ENCODE assay signal across 2 cellular contexts in genomic region chr4:61375316-61375715, GRCh38.
A peak's percentile ranks its signal among the peaks of the same experiment; 100 is the strongest.
TF ChIP-seq lines count a peak whose summit lies in the region.

No MANE protein-coding gene starts in this region.

TF ChIP-seq in HEK293, 187 proteins besides CTCF, POLR2A, EP300 and RAD21:
- TF ChIP-seq ZNF274 (IDR thresholded peaks at IDR 0.05; ENCODE audit: low read length) (no peak), ZNF274 (tag by site-specific recombination; IDR thresholded peaks at IDR 0.05; ENCODE audit: borderline replicate concordance) (no peak), ZBTB20 (tag by site-specific recombination; IDR thresholded peaks at IDR 0.05) (peak; percentile 12; the same call in 1 of the 2 replicates), MEIS1 (CRISPR knock-in tag; IDR thresholded peaks at IDR 0.05; ENCODE audit: borderline replicate concordance) (no peak)

TF ChIP-seq in H1, 55 proteins besides CTCF, POLR2A, EP300 and RAD21:
- TF ChIP-seq SRF (IDR thresholded peaks at IDR 0.05; ENCODE audit: low read depth, low read length) (no peak), CHD2 (IDR thresholded peaks at IDR 0.05; ENCODE audit: low read length) (no peak), SP4 (IDR thresholded peaks at IDR 0.05; ENCODE audit: low read length) (no peak), RBBP5 (IDR thresholded peaks at IDR 0.05; ENCODE audit: borderline replicate concordance, low read depth, low read length) (no peak), JUN (IDR thresholded peaks at IDR 0.05; ENCODE audit: low read depth, low read length) (no peak), BCL11A (IDR thresholded peaks at IDR 0.05; ENCODE audit: low read depth in 2 of 2, low read length in 2 of 2) (no peak), TBP (IDR thresholded peaks at IDR 0.05; ENCODE audit: low read depth, low read length) (no peak), ZNF274 (IDR thresholded peaks at IDR 0.05; ENCODE audit: borderline replicate concordance, extremely low read depth, low read length) (no peak), SP2 (IDR thresholded peaks at IDR 0.05; ENCODE audit: low read length) (no peak), HDAC6 (IDR thresholded peaks at IDR 0.05; ENCODE audit: low read depth, low read length) (no peak), CBX8 (IDR thresholded peaks at IDR 0.05; ENCODE audit: borderline replicate concordance, low read depth, low read length) (no peak), ATF3 (IDR thresholded peaks at IDR 0.05; ENCODE audit: insufficient read depth, low read depth, low read length) (no peak), TAF1 (IDR thresholded peaks at IDR 0.05; ENCODE audit: low read depth, low read length) (no peak)
- TF ChIP-seq, protein P1, sequence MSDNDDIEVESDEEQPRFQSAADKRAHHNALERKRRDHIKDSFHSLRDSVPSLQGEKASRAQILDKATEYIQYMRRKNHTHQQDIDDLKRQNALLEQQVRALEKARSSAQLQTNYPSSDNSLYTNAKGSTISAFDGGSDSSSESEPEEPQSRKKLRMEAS (IDR thresholded peaks at IDR 0.05) = no peak
- TF ChIP-seq, protein P2, sequence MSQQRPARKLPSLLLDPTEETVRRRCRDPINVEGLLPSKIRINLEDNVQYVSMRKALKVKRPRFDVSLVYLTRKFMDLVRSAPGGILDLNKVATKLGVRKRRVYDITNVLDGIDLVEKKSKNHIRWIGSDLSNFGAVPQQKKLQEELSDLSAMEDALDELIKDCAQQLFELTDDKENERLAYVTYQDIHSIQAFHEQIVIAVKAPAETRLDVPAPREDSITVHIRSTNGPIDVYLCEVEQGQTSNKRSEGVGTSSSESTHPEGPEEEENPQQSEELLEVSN (IDR thresholded peaks at IDR 0.05) = no peak
TF ChIP-seq in H1: peak in this region for 0.
